Comparison of ENCODE assay signal across 8 cellular contexts in genomic region chr5:77775773-77776605, GRCh38. TPM values are rescaled to one million over a fixed set of nuclear protein-coding genes. Genes with fewer than 3 reads are reported as not detected.
DNase-seq lines count a peak whose midpoint lies in the region; ATAC-seq, FAIRE-seq and TF ChIP-seq lines count a peak whose summit lies in the region.

Gene TBCA, minus strand, starts transcription at chr5:77776339. Its CDS starts 82 bp downstream, at chr5:77776257.

- peak within 1 kb of the TSS; percentile 95 for H3K27ac Mint-ChIP-seq in CD4-positive, alpha-beta T cell
- H3K27ac Mint-ChIP-seq in dendritic cell treated with granulocyte-macrophage colony-stimulating factor and Interleukin-4, amounts not matched to agents 40 ng/mL and 50 ng/mL, for 4 days = peak within 1 kb of the TSS; percentile 96

- peak within 1 kb of the TSS; percentile 74 to 90 (median 85) for H3K4me3 ChIP-seq in HepG2 (replicated peaks in 1 of 3; ENCODE audit: insufficient read depth in 1 of 3, low read depth in 2 of 3, low read length in 3 of 3)

- ATAC-seq in CD4-positive, alpha-beta T cell (ENCODE audit: poor library complexity) = peak; percentile 82
- ATAC-seq in GM19395 (IDR thresholded peaks at IDR 0.05; ENCODE audit: unreplicated experiment) (peak; percentile 87), HG03558 (IDR thresholded peaks at IDR 0.05; ENCODE audit: extremely low read depth, unreplicated experiment) (peak; percentile 79), HepG2 (peak; percentile 91)

- H3K4me1 ChIP-seq in HepG2 (ENCODE audit: insufficient read depth, low read length) = peaks cover 59% of the 10 kb centered on the region

- TF ChIP-seq EP300 in HepG2 (IDR thresholded peaks at IDR 0.05; ENCODE audit: low read depth in 2 of 2, low read length in 2 of 2) = no peak
- no peak for TF ChIP-seq EP300 in HepG2 (CRISPR knock-in tag; IDR thresholded peaks at IDR 0.05; ENCODE audit: borderline replicate concordance)

- H3K9me3 ChIP-seq in CD4-positive, alpha-beta T cell (ENCODE audit: control insufficient read depth, low read length) = no peaks in the 10 kb centered on the region
- no peaks in the 10 kb centered on the region for H3K9me3 ChIP-seq in HepG2 (ENCODE audit: low read length)

- peak; percentile 34 for TF ChIP-seq CTCF in CD4-positive, alpha-beta T cell (IDR thresholded peaks at IDR 0.05)
- TF ChIP-seq CTCF in HepG2 (CRISPR knock-in tag; IDR thresholded peaks at IDR 0.05) = peak; percentile 36

- peak within 1 kb of the TSS; percentile 94 for H3K4me3 Mint-ChIP-seq in CD4-positive, alpha-beta T cell
- H3K4me3 Mint-ChIP-seq in dendritic cell treated with granulocyte-macrophage colony-stimulating factor and Interleukin-4, amounts not matched to agents 40 ng/mL and 50 ng/mL, for 4 days = peak within 1 kb of the TSS; percentile 100

- peak within 1 kb of the TSS; percentile 89 for H3K27ac ChIP-seq in CD4-positive, alpha-beta T cell (ENCODE audit: low read depth, low read length)
- peak within 1 kb of the TSS; percentile 84 for H3K27ac ChIP-seq in HepG2 (ENCODE audit: extremely low read length, insufficient read depth, low read length)

- H4K20me1 ChIP-seq in HepG2 (ENCODE audit: insufficient read depth, low read length) = peaks cover 35% of the 10 kb centered on the region

- H3K4me2 ChIP-seq in HepG2 (ENCODE audit: low read depth, low read length) = peak within 1 kb of the TSS; percentile 100

- intact Hi-C loops in CD4-positive, alpha-beta T cell (cut with DNase I, micrococcal nuclease) = loop anchor here (2.0 to 10.0 kb wide), 10 partner anchors 129 to 1839 kb away; partner anchors contain the start of genes AP3B1 (in 2 of the 2), AGGF1 (in 1 of the 2), HOMER1 (in 1 of the 2) and JMY (in 1 of the 2)
- intact Hi-C loops in dendritic cell treated with granulocyte-macrophage colony-stimulating factor and Interleukin-4, amounts not matched to agents 40 ng/mL and 50 ng/mL, for 4 days (cut with micrococcal nuclease) = loop anchor here (10.0 kb wide), 1 partner anchor 519 kb away; the partner anchor contains the start of gene AP3B1
- intact Hi-C loops in HepG2 (cut with micrococcal nuclease; ENCODE audit: unreplicated experiment) = loop anchor here (10.0 kb wide), 1 partner anchor 229 kb away; no protein-coding TSS in a partner anchor

- H3K9ac ChIP-seq in HepG2 (ENCODE audit: insufficient read depth, low read depth, low read length) = peak within 1 kb of the TSS; percentile 97

- TF ChIP-seq RAD21 in HepG2 (CRISPR knock-in tag; IDR thresholded peaks at IDR 0.05) = peak; percentile 49

- DNase-seq in CD4-positive, alpha-beta T cell = peak; percentile 78 to 92 (median 87)
- DNase-seq in NCI-H748 (lab: John Stamatoyannopoulos, UW; ENCODE audit: unreplicated experiment) (peak; percentile 92), HepG2 (ENCODE audit: low spot score) (peak; percentile 78)
- peak; percentile 79 to 80 for DNase-seq in activated CD4-positive, alpha-beta T cell treated with anti-CD3 and anti-CD28 coated beads, Interleukin-2, amount 50 U/mL, for 24 hours (ENCODE audit: low read depth in 1 of 2, low spot score in 1 of 2)
- peak; percentile 90 for DNase-seq in stimulated activated CD4-positive, alpha-beta T cell treated with anti-CD3 and anti-CD28 coated beads, Interleukin-4, amount 100 ng/mL, for 1 hour

- H3K27me3 Mint-ChIP-seq in CD4-positive, alpha-beta T cell = no peaks in the 10 kb centered on the region
- H3K27me3 Mint-ChIP-seq in dendritic cell treated with granulocyte-macrophage colony-stimulating factor and Interleukin-4, amounts not matched to agents 40 ng/mL and 50 ng/mL, for 4 days = no peaks in the 10 kb centered on the region

- BruUV-seq in HepG2 (replicated peaks; lab: Mats Ljungman, UMichigan) = no TSS peak

- H2AFZ ChIP-seq in HepG2 (ENCODE audit: low read length) = peak within 1 kb of the TSS; percentile 98

- H3K9me3 Mint-ChIP-seq in CD4-positive, alpha-beta T cell = no peaks in the 10 kb centered on the region
- H3K9me3 Mint-ChIP-seq in dendritic cell treated with granulocyte-macrophage colony-stimulating factor and Interleukin-4, amounts not matched to agents 40 ng/mL and 50 ng/mL, for 4 days = no peaks in the 10 kb centered on the region

- in situ Hi-C loops in HepG2 (cut with HindIII; ENCODE audit: extremely low pct_ligation_motif_present, low pct_unique_long_range_greater_than_20kb) = no loop called here

- no peaks in the 10 kb centered on the region for H3K27me3 ChIP-seq in CD4-positive, alpha-beta T cell (ENCODE audit: control insufficient read depth, insufficient read depth, low read length)
- no peaks in the 10 kb centered on the region for H3K27me3 ChIP-seq in HepG2 (ENCODE audit: control insufficient read depth in 1 of 2, insufficient read depth in 2 of 2, low read length in 2 of 2)

- POLR2A ChIA-PET in CD4-positive, alpha-beta T cell (lab: Charles Lee) = interaction anchor here (0.6 to 1.8 kb wide), 4 partner anchors 11 to 519 kb away, joined by 3 to 6 read pairs (median 3); no protein-coding TSS in a partner anchor
- POLR2A ChIA-PET in HepG2 (lab: Yijun Ruan, JAX) = interaction anchor here (1.4 to 1.7 kb wide), 2 partner anchors 34 to 37 kb away, joined by 4 to 5 read pairs; no protein-coding TSS in a partner anchor

- under 1% methylated on average over 17 of the region's 92 CpGs for WGBS in HepG2 (ENCODE audit: low lambda C conversion rate)

- CTCF ChIA-PET in CD4-positive, alpha-beta T cell (lab: Charles Lee) = interaction anchor here (0.6 to 1.2 kb wide), 3 partner anchors 12 to 1209 kb away, joined by 3 read pairs; partner anchors contain the start of gene ARSB
- CTCF ChIA-PET in HepG2 (lab: Yijun Ruan, JAX; ENCODE audit: low intra/inter-chr PET ratio, low total read pairs) = no interaction called here

- H3K4me1 Mint-ChIP-seq in CD4-positive, alpha-beta T cell (ENCODE audit: low read depth) = peaks cover 53% of the 10 kb centered on the region
- peaks cover 35% of the 10 kb centered on the region for H3K4me1 Mint-ChIP-seq in dendritic cell treated with granulocyte-macrophage colony-stimulating factor and Interleukin-4, amounts not matched to agents 40 ng/mL and 50 ng/mL, for 4 days (ENCODE audit: low read depth)

- peak; percentile 75 to 78 for TF ChIP-seq POLR2A in HepG2 (IDR thresholded peaks at IDR 0.05; ENCODE audit: insufficient read depth in 1 of 2, low read depth in 2 of 2, low read length in 2 of 2)

- no peak for FAIRE-seq in HepG2 (lab: Jason Lieb, UNC)

- peaks cover 0 to 1% of the 10 kb centered on the region in 2 experiments; a peak in 3 of 5 replicates for H3K36me3 ChIP-seq in HepG2 (replicated peaks in 1 of 2; ENCODE audit: control insufficient read depth in 1 of 2, insufficient read depth in 2 of 2, low read length in 2 of 2)

- H3K79me2 ChIP-seq in HepG2 (ENCODE audit: insufficient read depth, low read length) = peaks cover 52% of the 10 kb centered on the region

- H3K36me3 Mint-ChIP-seq in CD4-positive, alpha-beta T cell (ENCODE audit: low read depth) = peaks cover 36% of the 10 kb centered on the region
- peaks cover 40% of the 10 kb centered on the region for H3K36me3 Mint-ChIP-seq in dendritic cell treated with granulocyte-macrophage colony-stimulating factor and Interleukin-4, amounts not matched to agents 40 ng/mL and 50 ng/mL, for 4 days (ENCODE audit: low read depth)

TF ChIP-seq in HepG2, 621 proteins besides CTCF, POLR2A, EP300 and RAD21 (continues in another document):
- TF ChIP-seq ZNF446 (CRISPR knock-in tag; IDR thresholded peaks at IDR 0.05) = peak; percentile 88
- TF ChIP-seq MXD4 (CRISPR knock-in tag; IDR thresholded peaks at IDR 0.05) = peak; percentile 74; the same call in 1 of the 2 replicates
- TF ChIP-seq GZF1 (CRISPR knock-in tag; IDR thresholded peaks at IDR 0.05) = no peak
- peak; percentile 66 for TF ChIP-seq ZNF777 (CRISPR knock-in tag; IDR thresholded peaks at IDR 0.05)
- peak; percentile 83 for TF ChIP-seq POLR2AphosphoS5 (IDR thresholded peaks at IDR 0.05; ENCODE audit: low read depth, low read length)
- peak; percentile 87 for TF ChIP-seq MXD1 (CRISPR knock-in tag; IDR thresholded peaks at IDR 0.05)
- TF ChIP-seq ZNF460 (CRISPR knock-in tag; IDR thresholded peaks at IDR 0.05; ENCODE audit: borderline replicate concordance) = no peak
- TF ChIP-seq ZNF850 (CRISPR knock-in tag; conservative IDR thresholded peaks at IDR 0.05) = no peak
- TF ChIP-seq HNRNPK (IDR thresholded peaks at IDR 0.05; ENCODE audit: low read depth, low read length, poor library complexity, severe bottlenecking) = peak; percentile 70
- no peak for TF ChIP-seq MED8 (CRISPR knock-in tag; IDR thresholded peaks at IDR 0.05; ENCODE audit: insufficient replicate concordance)
- no peak for TF ChIP-seq ZNF24 (IDR thresholded peaks at IDR 0.05)
- no peak for TF ChIP-seq NR2F2 (IDR thresholded peaks at IDR 0.05; ENCODE audit: borderline replicate concordance, low read depth)
- TF ChIP-seq ISL2 (CRISPR knock-in tag; IDR thresholded peaks at IDR 0.05) = no peak

RNA-seq across cellular contexts. Expression of gene TBCA, which starts in this region (rescaled TPM):
- 10 to 100 TPM; 72.0 to 72.9 TPM for total RNA-seq in CD4-positive, alpha-beta T cell
- total RNA-seq in HepG2 (2016; rRNA removed; fragmentation: Illumina TruSeq; extraction: Trizol) = 309 and 398 TPM in 2 replicates
- total RNA-seq in HepG2 (2016; cell fraction: cytosol; rRNA removed; fragmentation: Illumina TruSeq; extraction: Trizol; ENCODE audit: low read depth) = 188 and 190 TPM in 2 replicates
- total RNA-seq in HepG2 (2016; cell fraction: insoluble cytoplasmic fraction; rRNA removed; fragmentation: Illumina TruSeq; extraction: Trizol) = 314 and 394 TPM in 2 replicates
- total RNA-seq in HepG2 (2016; cell fraction: membrane; rRNA removed; fragmentation: Illumina TruSeq; extraction: Trizol) = 213 and 228 TPM in 2 replicates
- total RNA-seq in HepG2 (2016; cell fraction: nucleus; rRNA removed; fragmentation: Illumina TruSeq; extraction: Trizol) = 121 and 126 TPM in 2 replicates
- polyA plus RNA-seq in HepG2 (2011; rRNA removed) = 73.3 and 93.8 TPM in 2 replicates
- 69.3 and 95.9 TPM in 2 replicates for polyA plus RNA-seq in HepG2 (2011; cell fraction: cytosol; rRNA removed)
- 22.7 and 38.2 TPM in 2 replicates for polyA plus RNA-seq in HepG2 (2011; cell fraction: nucleus; rRNA removed)
- polyA plus RNA-seq in HepG2 (2012) = 312 and 399 TPM in 2 replicates
- polyA plus RNA-seq in HepG2 (2016; cell fraction: cytosol; fragmentation: Illumina TruSeq; extraction: Trizol; ENCODE audit: low read depth) = 196 and 223 TPM in 2 replicates
- polyA plus RNA-seq in HepG2 (2016; cell fraction: insoluble cytoplasmic fraction; fragmentation: Illumina TruSeq; extraction: Trizol; ENCODE audit: low read depth) = 459 and 468 TPM in 2 replicates
- 234 TPM in 2 replicates for polyA plus RNA-seq in HepG2 (2016; cell fraction: membrane; fragmentation: Illumina TruSeq; extraction: Trizol; ENCODE audit: low read depth)
- polyA plus RNA-seq in HepG2 (2016; cell fraction: nucleus; fragmentation: Illumina TruSeq; extraction: Trizol; ENCODE audit: insufficient read depth, low read depth) = 278 and 287 TPM in 2 replicates
- 2.0 and 3.4 TPM in 2 replicates for polyA minus RNA-seq in HepG2 (2011; rRNA and poly(A)+ RNA removed; ENCODE audit: low replicate concordance)
- 31.8 and 37.9 TPM in 2 replicates for polyA minus RNA-seq in HepG2 (2011; cell fraction: cytosol; rRNA and poly(A)+ RNA removed)
- polyA minus RNA-seq in HepG2 (2011; cell fraction: nucleus; rRNA and poly(A)+ RNA removed) = 21.8 and 29.8 TPM in 2 replicates

Comparison
In these comparisons a context has a peak if more than half of its experiments do, and no peak if none do; other contexts are left out.
1. Peak in every context shown above with its lines: DNase-seq, ATAC-seq, H3K4me3 ChIP-seq and H3K27ac ChIP-seq.